Comparison of ENCODE assay signal across 9 cellular contexts in the genomic region with DNA sequence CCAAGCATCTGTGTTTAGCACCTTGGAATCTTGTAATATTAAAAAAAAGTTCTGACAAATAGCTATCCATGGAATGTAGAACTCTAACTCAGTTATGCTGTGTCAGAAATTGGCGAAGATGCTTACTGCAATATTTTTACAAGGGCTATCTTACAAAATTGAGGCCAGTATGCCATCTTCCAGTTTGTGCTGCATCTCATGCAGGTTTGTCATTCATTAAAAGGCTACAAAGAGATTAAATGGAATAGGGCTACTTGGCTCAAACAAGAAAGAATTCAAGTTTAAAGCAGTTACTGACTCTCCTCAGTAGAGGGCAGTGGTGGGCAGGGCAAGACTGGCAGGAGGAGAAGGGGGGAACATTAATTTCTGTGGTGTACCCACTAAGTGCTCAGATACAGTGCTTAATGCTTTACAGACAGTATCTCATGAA.
DNase-seq lines count a peak whose midpoint lies in the region; ATAC-seq, FAIRE-seq and TF ChIP-seq lines count a peak whose summit lies in the region.
"Had no signal": no experiment of that assay in that cellular context is flagged by ENCODE, and none has a peak within 500 bp of the region (broad histone marks: within the 10 kb centered on the region; RNA-seq: fewer than 3 reads in every experiment).

No MANE protein-coding gene starts in this region.

- peaks cover 5% of the 10 kb centered on the region for H3K4me1 Mint-ChIP-seq in astrocyte (ENCODE audit: low read depth, unreplicated experiment)
- H3K4me1 Mint-ChIP-seq: IgD-negative memory B cell had no signal

- H3K9me3 Mint-ChIP-seq in astrocyte (ENCODE audit: unreplicated experiment), result peaks cover 3% of the 10 kb centered on the region

- peak; percentile 50 for ATAC-seq in HG02885 (IDR thresholded peaks at IDR 0.05; ENCODE audit: poor library complexity, unreplicated experiment)
- peak in 1 of 2 donors; percentile 78 for ATAC-seq in lower lobe of right lung

- no peaks in the 10 kb centered on the region for H4K20me1 ChIP-seq in astrocyte (ENCODE audit: insufficient read depth, low read length)

- no peaks in the 10 kb centered on the region for H3K79me2 ChIP-seq in astrocyte (ENCODE audit: insufficient read depth, low read length)

- no peak overlapping the region for H3K9ac ChIP-seq in astrocyte (ENCODE audit: low read length)

- H3K4me3 ChIP-seq in astrocyte (ENCODE audit: insufficient read depth, low read depth, low read length) (no peak overlapping the region), lower lobe of right lung (no peak overlapping the region)

- no peak overlapping the region for H2AFZ ChIP-seq in astrocyte (ENCODE audit: low read depth, low read length)

- DNase-seq in COLO829 (ENCODE audit: low spot score), result peak; percentile 46
- DNase-seq in astrocyte (ENCODE audit: low read depth), result peak; percentile 42
- DNase-seq in lower lobe of right lung, result no peak
- no peak for DNase-seq in GM19240 (ENCODE audit: insufficient read length, low spot score)
- no peak for DNase-seq in RCC 7860 (ENCODE audit: low spot score)
- no peak for DNase-seq in KBM-7
- no peak for DNase-seq in NCI-H146 (lab: John Stamatoyannopoulos, UW)

- H3K27ac ChIP-seq in astrocyte (ENCODE audit: low read depth, low read length), result no peak overlapping the region
- no peak overlapping the region for H3K27ac ChIP-seq in lower lobe of right lung

- no peaks in the 10 kb centered on the region for H3K4me1 ChIP-seq in astrocyte (ENCODE audit: insufficient read depth, low read length)
- H3K4me1 ChIP-seq in lower lobe of right lung, result no peaks in the 10 kb centered on the region

- H3K4me2 ChIP-seq in astrocyte (ENCODE audit: low read length), result no peak overlapping the region

- no peak overlapping the region for H3K4me3 Mint-ChIP-seq in astrocyte (ENCODE audit: unreplicated experiment)
- H3K4me3 Mint-ChIP-seq: IgD-negative memory B cell had no signal

- intact Hi-C loops in lower lobe of right lung (cut with DNase I), result no loop called here

- H3K36me3 Mint-ChIP-seq in astrocyte (ENCODE audit: low read depth, unreplicated experiment), result peaks cover 3% of the 10 kb centered on the region
- H3K36me3 Mint-ChIP-seq: IgD-negative memory B cell had no signal

- H3K27me3 Mint-ChIP-seq in astrocyte (ENCODE audit: low read depth, unreplicated experiment), result no peaks in the 10 kb centered on the region

- H3K9me3 ChIP-seq in astrocyte (ENCODE audit: insufficient read depth, low read depth, low read length) (no peaks in the 10 kb centered on the region), lower lobe of right lung (no peaks in the 10 kb centered on the region)

- peak; percentile 58 for TF ChIP-seq CTCF in astrocyte (IDR thresholded peaks at IDR 0.05; ENCODE audit: insufficient read depth, low read depth, low read length)
- peak; percentile 50 for TF ChIP-seq CTCF in lower lobe of right lung (IDR thresholded peaks at IDR 0.05)

- H3K36me3 ChIP-seq in astrocyte (ENCODE audit: insufficient read depth, low read length) (no peaks in the 10 kb centered on the region), lower lobe of right lung (no peaks in the 10 kb centered on the region)

- peak; percentile 71 for FAIRE-seq in astrocyte (lab: Jason Lieb, UNC)
- FAIRE-seq in RCC 7860 (lab: Jason Lieb, UNC), result no peak

- no peak overlapping the region for H3K27ac Mint-ChIP-seq in astrocyte (ENCODE audit: unreplicated experiment)
- H3K27ac Mint-ChIP-seq: IgD-negative memory B cell had no signal

- H3K27me3 ChIP-seq in astrocyte (ENCODE audit: insufficient read depth, low read length) (no peaks in the 10 kb centered on the region), lower lobe of right lung (ENCODE audit: low read depth) (no peaks in the 10 kb centered on the region)

- in situ Hi-C loops in KBM-7 (cut with MboI; ENCODE audit: low pct_unique_long_range_greater_than_20kb, low sequenced_read_pairs), result no loop called here

Comparison
In these comparisons a context has a peak if more than half of its experiments do, and no peak if none do; other contexts are left out.
1. DNase-seq: peak in COLO829 (single experiment) and astrocyte (single experiment); none in lower lobe of right lung (single experiment), GM19240 (single experiment), RCC 7860 (single experiment), KBM-7 (single experiment) and NCI-H146 (single experiment).